9 cellular contexts compared by ENCODE assay signal in genomic region chr3:149120051-149120972, GRCh38. TPM values are rescaled to one million over a fixed set of nuclear protein-coding genes. Genes with fewer than 3 reads are reported as not detected.
DNase-seq lines count a peak whose midpoint lies in the region; TF ChIP-seq lines count a peak whose summit lies in the region.
"Had no signal": no experiment of that assay in that cellular context is flagged by ENCODE, and none has a peak within 500 bp of the region (broad histone marks: within the 10 kb centered on the region; RNA-seq: fewer than 3 reads in every experiment).

No MANE protein-coding gene starts in this region.

- peaks cover 11% of the 10 kb centered on the region for H3K4me1 Mint-ChIP-seq in osteocyte (ENCODE audit: unreplicated experiment)

- peak overlapping the region; percentile 6 for H3K27ac Mint-ChIP-seq in osteocyte (ENCODE audit: unreplicated experiment)

- DNase-seq in SIG-M5 treated with dmso at 0.1 percent for 504 hours (lab: John Stamatoyannopoulos, UW; ENCODE audit: unreplicated experiment) = peak; percentile 62
- no peak for DNase-seq in SIG-M5 (lab: John Stamatoyannopoulos, UW)
- DNase-seq in HFF-Myc (ENCODE audit: extremely low read depth, low read depth) = peak; percentile 54
- DNase-seq in NCI-H1694 (lab: John Stamatoyannopoulos, UW) = peak; percentile 14
- peak; percentile 69 for DNase-seq in SW480 (ENCODE audit: low spot score)
- DNase-seq in fibroblast of pulmonary artery (ENCODE audit: low read depth) = peak; percentile 87
- no peak for DNase-seq in osteocyte (ENCODE audit: extremely low spot score, unreplicated experiment)
- DNase-seq in NK-92 treated with Interleukin-12 subunit alpha and Interleukin-12 subunit beta, amount 100 ng/mL, for 24 hours (lab: John Stamatoyannopoulos, UW) = no peak

- TF ChIP-seq CTCF in HFF-Myc (IDR thresholded peaks at IDR 0.05; ENCODE audit: low read depth, low read length, missing control alignments) (peak; percentile 35), fibroblast of pulmonary artery (IDR thresholded peaks at IDR 0.05; ENCODE audit: low read length, missing control alignments) (peak; percentile 56), osteocyte (IDR thresholded peaks at IDR 0.05) (peak; percentile 74)

- H3K36me3 Mint-ChIP-seq in osteocyte (ENCODE audit: unreplicated experiment) = no peaks in the 10 kb centered on the region

- H3K4me3 Mint-ChIP-seq in osteocyte (ENCODE audit: unreplicated experiment) = no peak overlapping the region

- no peaks in the 10 kb centered on the region for H3K27me3 Mint-ChIP-seq in osteocyte (ENCODE audit: unreplicated experiment)

- H3K4me3 ChIP-seq in HFF-Myc (replicated peaks; ENCODE audit: low read depth, low read length) (no peak overlapping the region), fibroblast of pulmonary artery (replicated peaks; ENCODE audit: low read depth, low read length) (no peak overlapping the region)
- H3K4me3 ChIP-seq: BLaER1 treated with 17β-estradiol and CSF1 and Interleukin-3, amounts not matched to agents 10 nM and 100 nM had no signal

- no peaks in the 10 kb centered on the region for H3K9me3 Mint-ChIP-seq in osteocyte (ENCODE audit: unreplicated experiment)

RNA-seq across cellular contexts. Expression of gene HPS3, which starts 9.1 kb away (rescaled TPM):
- total RNA-seq in osteocyte = 19.3 and 22.4 TPM in 2 replicates

RNA-seq across cellular contexts. Expression of gene HLTF, which starts 34.0 kb away (rescaled TPM):
- total RNA-seq in osteocyte = 29.2 and 34.6 TPM in 2 replicates

Comparison
In these comparisons a context has a peak if more than half of its experiments do, and no peak if none do; other contexts are left out.
1. DNase-seq: peak in SIG-M5 treated with dmso at 0.1 percent for 504 hours (single experiment), HFF-Myc (single experiment), NCI-H1694 (single experiment), SW480 (single experiment) and fibroblast of pulmonary artery (single experiment); none in SIG-M5 (single experiment), osteocyte (single experiment) and NK-92 treated with Interleukin-12 subunit alpha and Interleukin-12 subunit beta, amount 100 ng/mL, for 24 hours (single experiment).
2. Peak in every context shown above with its lines, with median percentiles within 50 percentile points of each other: CTCF ChIP-seq.